Comparison of ENCODE assay signal across 9 cellular contexts in the genomic region with DNA sequence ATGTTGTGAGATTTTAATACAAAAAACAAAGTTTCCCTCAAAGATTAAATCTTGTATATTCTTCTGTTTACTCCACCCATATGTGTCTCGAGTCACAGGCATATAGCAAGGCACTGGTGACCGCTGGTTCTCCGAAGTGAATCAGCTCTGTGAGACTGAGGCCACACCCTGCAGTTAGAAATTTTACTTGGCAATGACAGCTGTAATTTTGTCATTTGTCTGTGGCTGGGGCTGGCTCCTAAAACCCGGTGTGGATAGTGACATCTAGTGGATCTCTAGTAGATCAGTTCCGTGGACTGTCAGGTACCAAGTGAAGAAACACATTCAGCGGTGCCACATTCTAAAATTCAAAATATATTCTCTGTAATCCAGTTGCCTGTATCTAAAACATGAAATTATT.
A peak's percentile ranks its signal among the peaks of the same experiment; 100 is the strongest.
DNase-seq lines count a peak whose midpoint lies in the region; ATAC-seq and TF ChIP-seq lines count a peak whose summit lies in the region.
"Had no signal": no experiment of that assay in that cellular context is flagged by ENCODE, and none has a peak within 500 bp of the region (broad histone marks: within the 10 kb centered on the region; RNA-seq: fewer than 3 reads in every experiment).

No MANE protein-coding gene starts in this region.

- H3K36me3 ChIP-seq in ascending aorta: no peaks in the 10 kb centered on the region

- in situ Hi-C loops in Caki2 (cut with HindIII; ENCODE audit: low pct_unique_long_range_greater_than_20kb, low sequenced_read_pairs): no loop called here

- no peaks in the 10 kb centered on the region for H3K9me3 ChIP-seq in ascending aorta
- H3K9me3 ChIP-seq: Peyer's patch had no signal

- no peak overlapping the region for H3K4me3 ChIP-seq in ascending aorta
- H3K4me3 ChIP-seq: Peyer's patch had no signal

- TF ChIP-seq CTCF in ascending aorta (IDR thresholded peaks at IDR 0.05): peak in 2 of 3 experiments; percentile 29 to 44

- intact Hi-C loops in ascending aorta (cut with DNase I): no loop called here

- no peaks in the 10 kb centered on the region for H3K27me3 ChIP-seq in ascending aorta
- H3K27me3 ChIP-seq: Peyer's patch had no signal

- H3K27ac ChIP-seq in ascending aorta: no peak overlapping the region

- H3K4me1 ChIP-seq in ascending aorta: no peaks in the 10 kb centered on the region

- DNase-seq in Caki2 (ENCODE audit: low read depth) (peak; percentile 70), NAMALWA (ENCODE audit: low spot score) (peak; percentile 82), SKM-1 (lab: John Stamatoyannopoulos, UW; ENCODE audit: unreplicated experiment) (peak; percentile 6), ascending aorta (ENCODE audit: low spot score in 2 of 2) (peak in 1 of 2 donors; percentile 81), hepatic stellate cell (ENCODE audit: low spot score) (peak; percentile 88)
- peak; percentile 29 to 41 (median 32) for DNase-seq in stimulated activated CD4-positive, alpha-beta T cell treated with anti-CD3 and anti-CD28 coated beads, Interleukin-12 subunit alpha, Interleukin-12 subunit beta, amount 100 ng/mL, for 48 hours (ENCODE audit: low read depth in 2 of 3, low spot score in 1 of 3)

- ATAC-seq in GM21529 (IDR thresholded peaks at IDR 0.05; ENCODE audit: unreplicated experiment) (peak; percentile 89), HG02610 (IDR thresholded peaks at IDR 0.05; ENCODE audit: unreplicated experiment) (no peak)
